In genomic region chr5:15387931-15388330, GRCh38 we compare ENCODE assay signal across 11 cellular contexts.
"Had no signal": no experiment of that assay in that cellular context is flagged by ENCODE, and none has a peak within 500 bp of the region (broad histone marks: within the 10 kb centered on the region; RNA-seq: fewer than 3 reads in every experiment).

No MANE protein-coding gene starts in this region.

- H3K36me3 ChIP-seq: HAP-1 had no signal

- H3K9ac ChIP-seq: GM23248 had no signal

- DNase-seq: GM23248, GOT3, H7, H9, HCEC 1CT, HFFc6 had no signal

- H3K4me1 ChIP-seq: HAP-1 had no signal

- H3K9me3 ChIP-seq: HAP-1 had no signal

- H2AFZ ChIP-seq: GM23248, GM23338 had no signal

- H3K27ac ChIP-seq: GM23248 had no signal

- ATAC-seq: GM23338, HCT116 had no signal

- H3K4me3 ChIP-seq: GM23248, GM23338, HAP-1 had no signal

- FAIRE-seq: H1, H54 had no signal

- H3K4me2 ChIP-seq: GM23338 had no signal
